ENCODE assay signal across 16 cellular contexts in the genomic region with DNA sequence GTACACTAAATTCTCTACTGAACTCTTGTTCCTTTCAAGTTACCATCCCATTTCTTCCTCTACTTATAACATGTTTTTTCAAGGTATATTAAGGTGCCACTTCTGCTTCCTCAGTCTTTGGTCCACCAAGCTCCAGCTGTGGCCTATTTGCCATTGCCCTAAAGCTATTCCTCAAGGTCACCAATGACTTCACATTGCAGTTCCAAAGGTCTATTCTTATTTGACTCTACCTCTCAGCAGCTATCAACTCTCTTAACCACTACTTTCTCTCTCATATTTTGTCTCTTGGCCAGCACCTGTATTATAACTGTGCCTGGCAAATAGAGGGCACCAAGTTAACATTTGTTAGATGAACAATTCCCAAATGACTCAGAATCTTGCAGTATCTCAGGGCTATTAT.
DNase-seq lines count a peak whose midpoint lies in the region; ATAC-seq and TF ChIP-seq lines count a peak whose summit lies in the region.
"Had no signal": no experiment of that assay in that cellular context is flagged by ENCODE, and none has a peak within 500 bp of the region (broad histone marks: within the 10 kb centered on the region; RNA-seq: fewer than 3 reads in every experiment).

No MANE protein-coding gene starts in this region.

- H4K20me1 ChIP-seq in osteoblast (ENCODE audit: insufficient read depth, low read length): no peaks in the 10 kb centered on the region

- H3K4me3 ChIP-seq in osteoblast (ENCODE audit: insufficient read depth, low read length): no peak overlapping the region

- ATAC-seq in left lobe of liver (peak; percentile 43), HG02938 (IDR thresholded peaks at IDR 0.05; ENCODE audit: unreplicated experiment) (no peak)

- H3K27me3 ChIP-seq in osteoblast (ENCODE audit: insufficient read depth, low read length): no peaks in the 10 kb centered on the region

- no peaks in the 10 kb centered on the region for H3K79me2 ChIP-seq in osteoblast (ENCODE audit: insufficient read depth, low read length)

- H3K27ac ChIP-seq in osteoblast (ENCODE audit: low read depth, low read length): no peak overlapping the region

- no peaks in the 10 kb centered on the region for H3K36me3 ChIP-seq in osteoblast (ENCODE audit: insufficient read depth, low read length)

- no peak overlapping the region for H3K4me2 ChIP-seq in osteoblast (ENCODE audit: insufficient read depth, low read length)

- DNase-seq in NCI-H226: peak; percentile 8
- peak; percentile 2 for DNase-seq in NCI-H69 (lab: John Stamatoyannopoulos, UW)
- DNase-seq in left lobe of liver (ENCODE audit: low spot score): no peak
- DNase-seq in osteoblast (ENCODE audit: insufficient read length, low spot score, missing footprints): peak; percentile 5
- no peak for DNase-seq in NCI-H524 treated with DMSO at 0.1 percent for 48 hours (lab: John Stamatoyannopoulos, UW)
- DNase-seq in anterior cingulate cortex (lab: John Stamatoyannopoulos, UW): no peak
- DNase-seq: C1 segment of cervical spinal cord; Calu3; CD4-positive, alpha-beta memory T cell; COR-L47; DMS53; DMS79 treated with DMSO at 0.1 percent for 48 hours; GF-D8; GOT3; HCEC 1CT had no signal

- no peak overlapping the region for H2AFZ ChIP-seq in osteoblast (ENCODE audit: low read length)

- no peaks in the 10 kb centered on the region for H3K4me1 ChIP-seq in osteoblast (ENCODE audit: insufficient read depth, low read length)

- H3K9me3 ChIP-seq in osteoblast (ENCODE audit: low read depth, low read length): no peaks in the 10 kb centered on the region

- TF ChIP-seq CTCF in osteoblast (IDR thresholded peaks at IDR 0.05; ENCODE audit: extremely low read depth, low read depth, low read length): no peak

Comparison
In these comparisons a context has a peak if more than half of its experiments do, and no peak if none do; other contexts are left out.
1. DNase-seq: peak in NCI-H226 (single experiment), NCI-H69 (single experiment) and osteoblast (single experiment); none in left lobe of liver (single experiment), NCI-H524 treated with DMSO at 0.1 percent for 48 hours (single experiment) and anterior cingulate cortex (0 of 58).